35 cellular contexts compared by ENCODE assay signal in the genomic region with DNA sequence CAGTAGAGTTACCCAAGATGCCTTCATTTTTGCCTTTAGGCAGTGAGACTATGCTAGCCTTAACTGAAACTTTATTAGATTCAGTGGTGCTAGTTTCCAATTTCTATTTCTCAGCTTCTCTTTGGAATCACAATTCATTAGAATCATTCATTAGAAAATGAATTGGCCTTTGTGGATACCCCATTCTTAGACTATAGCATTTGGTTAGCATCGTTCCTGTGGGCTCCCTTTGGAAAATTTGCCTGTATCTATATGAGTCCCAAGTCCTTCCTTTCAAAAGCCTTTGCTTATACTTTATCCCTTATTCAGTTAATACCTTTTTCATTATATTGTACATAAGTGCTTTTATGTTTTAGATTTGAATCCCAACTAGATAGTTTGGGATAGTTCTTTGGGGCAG.
"Had no signal": no experiment of that assay in that cellular context is flagged by ENCODE, and none has a peak within 500 bp of the region (broad histone marks: within the 10 kb centered on the region; RNA-seq: fewer than 3 reads in every experiment).

No MANE protein-coding gene starts in this region.

- H3K27me3 ChIP-seq: MG63 had no signal

- H3K4me3 ChIP-seq: MG63 had no signal

- H3K36me3 ChIP-seq: MG63 had no signal

- H3K9me3 ChIP-seq: MG63 had no signal

- DNase-seq: Karpas-422, Kasumi-1, MG63, MM.1S, MV-4-11, NCI-H1048, NCI-H1092, NCI-H1092 treated with DMSO at 0.1 percent for 48 hours, NCI-H1105, NCI-H1105 treated with DMSO at 0.1 percent for 48 hours, NCI-H1417, NCI-H1417 treated with DMSO at 0.1 percent for 48 hours, NCI-H1436, NCI-H1436 treated with DMSO at 0.1 percent for 48 hours, NCI-H146, NCI-H1694, NCI-H1694 treated with DMSO at 0.1 percent for 48 hours, NCI-H187, NCI-H187 treated with DMSO at 0.1 percent for 48 hours, NCI-H1930, NCI-H2029, NCI-H2029 treated with DMSO at 0.1 percent for 48 hours, NCI-H2081, NCI-H2081 treated with DMSO at 0.1 percent for 48 hours, NCI-H2107, NCI-H2171, NCI-H2171 treated with DMSO at 0.1 percent for 48 hours, NCI-H2227 treated with DMSO at 0.1 percent for 48 hours, NCI-H226, NCI-H345, NCI-H446, NCI-H446 treated with DMSO at 0.1 percent for 48 hours, NCI-H510A, NCI-H510A treated with DMSO at 0.1 percent for 48 hours, NCI-H524 had no signal
